8 cellular contexts compared by ENCODE assay signal in the genomic region with DNA sequence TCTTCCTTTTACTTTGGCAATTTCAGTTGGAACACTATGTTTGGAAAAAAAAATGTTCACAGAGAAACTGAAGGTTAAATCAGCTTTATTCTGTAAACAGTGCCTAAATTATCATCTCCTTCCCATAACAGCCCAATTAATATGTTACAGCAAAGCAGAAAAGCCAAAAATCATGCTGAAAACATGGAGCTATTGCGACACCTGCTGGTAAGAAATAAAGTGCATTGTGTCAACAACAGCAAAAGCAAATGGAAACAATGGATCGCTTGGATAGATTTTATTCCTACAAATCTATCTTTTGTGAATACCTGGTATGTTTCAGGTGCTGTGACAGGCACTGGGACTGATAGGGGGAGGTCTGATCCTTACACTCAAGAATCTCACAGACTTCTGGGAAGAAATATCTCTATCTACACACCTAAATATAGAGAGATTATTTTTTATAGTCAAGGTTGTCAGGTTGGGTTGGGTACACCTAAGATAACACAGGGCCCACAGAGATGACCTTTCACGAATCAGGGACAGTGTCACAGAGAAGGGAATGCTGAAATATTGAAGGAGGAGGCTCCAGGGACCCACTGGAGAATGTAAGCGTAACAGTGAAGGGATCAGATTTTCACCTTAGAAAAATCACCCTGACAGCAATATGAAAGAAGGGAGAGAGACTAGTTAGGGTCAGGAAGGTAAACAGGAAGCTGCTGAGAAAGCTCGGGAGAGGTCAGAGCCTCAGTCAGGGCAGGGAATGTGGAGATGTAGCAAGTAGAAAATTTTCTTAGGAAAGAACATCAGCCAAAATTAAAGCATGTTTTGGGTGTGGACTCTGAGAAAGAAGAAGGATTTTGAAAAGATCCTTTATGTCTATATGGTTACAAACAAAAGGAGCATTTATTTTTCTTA. TPM values are rescaled to one million over a fixed set of nuclear protein-coding genes. Genes with fewer than 3 reads are reported as not detected.
DNase-seq lines count a peak whose midpoint lies in the region; ATAC-seq, FAIRE-seq and TF ChIP-seq lines count a peak whose summit lies in the region.

No MANE protein-coding gene starts in this region.

- H3K9ac ChIP-seq in Karpas-422 (ENCODE audit: low read length): no peak overlapping the region

- FAIRE-seq in islet of Langerhans (lab: Jason Lieb, UNC): peak; percentile 99

- no peaks in the 10 kb centered on the region for H3K9me2 ChIP-seq in Karpas-422 (replicated peaks; ENCODE audit: insufficient read depth, low read length)

- H3K4me3 ChIP-seq in Karpas-422 (ENCODE audit: low read length) (no peak overlapping the region), Peyer's patch (no peak overlapping the region)

- H2AFZ ChIP-seq in Karpas-422 (ENCODE audit: low read length): no peak overlapping the region

- no peak overlapping the region for H3K4me2 ChIP-seq in Karpas-422 (ENCODE audit: low read depth, low read length, poor library complexity, severe bottlenecking)

- H3K36me3 ChIP-seq in Karpas-422 (ENCODE audit: insufficient read depth, low read length) (no peaks in the 10 kb centered on the region), Peyer's patch (no peaks in the 10 kb centered on the region)

- ATAC-seq in GM19468 (IDR thresholded peaks at IDR 0.05; ENCODE audit: extremely low read depth, unreplicated experiment): peak; percentile 67

- no peak for TF ChIP-seq POLR2A in Peyer's patch (IDR thresholded peaks at IDR 0.05)

- DNase-seq in Daoy (ENCODE audit: low read depth) (peak; percentile 59), Karpas-422 (peak; percentile 89), Peyer's patch (peak in 2 of 3 donors; percentile 17 to 65), astrocyte of the hippocampus (ENCODE audit: low read depth, low spot score) (peak; percentile 87)
- peak; percentile 38 to 46 for DNase-seq in stimulated activated CD4-positive, alpha-beta T cell treated with anti-CD3 and anti-CD28 coated beads, Interleukin-2, amount 100 ng/mL, for 48 hours
- DNase-seq in activated effector memory CD4-positive, alpha-beta T cell treated with Interleukin-2 at 50 U/mL for 16 hours: no peak

- H3K27me3 ChIP-seq in Karpas-422 (ENCODE audit: low read length) (no peaks in the 10 kb centered on the region), Peyer's patch (no peaks in the 10 kb centered on the region)

- peak; percentile 73 to 86 (median 78) for TF ChIP-seq CTCF in Peyer's patch (IDR thresholded peaks at IDR 0.05)

- H4K20me1 ChIP-seq in Karpas-422 (ENCODE audit: insufficient read depth, low read depth, low read length): no peaks in the 10 kb centered on the region

- no peak overlapping the region for H3K27ac ChIP-seq in Karpas-422 (ENCODE audit: low read length)
- H3K27ac ChIP-seq in Peyer's patch: no peak overlapping the region

- H3K79me2 ChIP-seq in Karpas-422 (ENCODE audit: low read length): no peaks in the 10 kb centered on the region

- H3K9me3 ChIP-seq in Karpas-422 (ENCODE audit: low read length) (no peaks in the 10 kb centered on the region), Peyer's patch (no peaks in the 10 kb centered on the region)

- H3K4me1 ChIP-seq in Karpas-422 (ENCODE audit: low read length): no peaks in the 10 kb centered on the region
- H3K4me1 ChIP-seq in Peyer's patch: no peaks in the 10 kb centered on the region

RNA-seq across cellular contexts. Expression of a gene that starts 16.5 kb away (rescaled TPM):
- 0.06 TPM in 1 of 2 replicates, not detected in the other for total RNA-seq in Daoy (2014; rRNA removed; shearing (Covaris generic))
- total RNA-seq in Karpas-422 (2014; rRNA removed; shearing (Covaris generic); ENCODE audit: low replicate concordance): 0.04 TPM in 1 of 2 replicates, not detected in the other
- total RNA-seq in Peyer's patch: 1 to 10 TPM in 1 of 4 donors, under 1 TPM in 1, not detected in 2; 0.13 to 2.5 TPM

RNA-seq across cellular contexts. Expression of a gene that starts 42.8 kb away (rescaled TPM):
- 44.3 and 52.8 TPM in 2 replicates for total RNA-seq in Daoy (2014; rRNA removed; shearing (Covaris generic))
- total RNA-seq in Karpas-422 (2014; rRNA removed; shearing (Covaris generic); ENCODE audit: low replicate concordance): 40.0 and 63.4 TPM in 2 replicates
- 10 to 100 TPM; 28.9 to 86.5 (median 47.3) TPM for total RNA-seq in Peyer's patch

RNA-seq across cellular contexts. Expression of a gene that starts 42.9 kb away (rescaled TPM):
- 22.1 and 33.0 TPM in 2 replicates for total RNA-seq in Daoy (2014; rRNA removed; shearing (Covaris generic))
- 15.9 and 33.0 TPM in 2 replicates for total RNA-seq in Karpas-422 (2014; rRNA removed; shearing (Covaris generic); ENCODE audit: low replicate concordance)
- 10 to 100 TPM in 1 of 4 donors, 1 to 10 TPM in 3; 2.7 to 12.4 (median 4.9) TPM for total RNA-seq in Peyer's patch
